8 cellular contexts compared by ENCODE assay signal in genomic region chr15:90934949-90935751, GRCh38. TPM values are rescaled to one million over a fixed set of nuclear protein-coding genes. Genes with fewer than 3 reads are reported as not detected.
DNase-seq lines count a peak whose midpoint lies in the region; ATAC-seq and TF ChIP-seq lines count a peak whose summit lies in the region.

Gene UNC45A (plus strand): TSS chr15:90935285. CDS start chr15:90935325, 40 bp downstream.

- peak; percentile 65 for ATAC-seq in GM19395 (IDR thresholded peaks at IDR 0.05; ENCODE audit: unreplicated experiment)
- ATAC-seq in HG03558 (IDR thresholded peaks at IDR 0.05; ENCODE audit: extremely low read depth, unreplicated experiment) = peak; percentile 28

- WGBS in lower leg skin, 2 donors = 0% methylated on average over 33 to 34 of the region's 65 CpGs

- H3K4me3 ChIP-seq in lower leg skin (ENCODE audit: low read depth, poor library complexity, severe bottlenecking) = peak within 1 kb of the TSS; percentile 71

- peak within 1 kb of the TSS; percentile 84 for H3K27ac ChIP-seq in C4-2B

- TF ChIP-seq CTCF in C4-2B (conservative IDR thresholded peaks at IDR 0.05) (no peak), lower leg skin (IDR thresholded peaks at IDR 0.05) (no peak)

- DNase-seq in NCI-H748 treated with DMSO at 0.1 percent for 48 hours (lab: John Stamatoyannopoulos, UW) (peak; percentile 72), dermis microvascular lymphatic vessel endothelial cell (ENCODE audit: low read depth in 2 of 2) (peak; percentile 18 to 82), lower leg skin (ENCODE audit: low spot score in 2 of 2) (peak; percentile 91 to 98)
- DNase-seq in activated CD4-positive, alpha-beta T cell treated with anti-CD3 and anti-CD28 coated beads, Interleukin-2, amount 50 U/mL, for 48 hours = peak; percentile 97 to 98
- peak; percentile 97 for DNase-seq in stimulated activated CD4-positive, alpha-beta T cell treated with anti-CD3 and anti-CD28 coated beads, Interleukin-4, amount 100 ng/mL, for 48 hours (ENCODE audit: low read depth in 2 of 2)

- intact Hi-C loops in lower leg skin (cut with DNase I; ENCODE audit: low total_unique reads) = no loop called here

- TF ChIP-seq POLR2A in lower leg skin (IDR thresholded peaks at IDR 0.05) = no peak

RNA-seq across cellular contexts. Expression of gene UNC45A, which starts in this region (rescaled TPM):
- 96.8 and 112 TPM in 2 replicates for total RNA-seq in dermis microvascular lymphatic vessel endothelial cell
- total RNA-seq in lower leg skin = 10 to 100 TPM; 56.5 to 79.1 (median 68.2) TPM

Comparison
In these comparisons a context has a peak if more than half of its experiments do, and no peak if none do; other contexts are left out.
1. Peak in every context shown above with its lines: DNase-seq, ATAC-seq, H3K4me3 ChIP-seq and H3K27ac ChIP-seq.